Comparison of ENCODE assay signal across 9 cellular contexts in the genomic region with DNA sequence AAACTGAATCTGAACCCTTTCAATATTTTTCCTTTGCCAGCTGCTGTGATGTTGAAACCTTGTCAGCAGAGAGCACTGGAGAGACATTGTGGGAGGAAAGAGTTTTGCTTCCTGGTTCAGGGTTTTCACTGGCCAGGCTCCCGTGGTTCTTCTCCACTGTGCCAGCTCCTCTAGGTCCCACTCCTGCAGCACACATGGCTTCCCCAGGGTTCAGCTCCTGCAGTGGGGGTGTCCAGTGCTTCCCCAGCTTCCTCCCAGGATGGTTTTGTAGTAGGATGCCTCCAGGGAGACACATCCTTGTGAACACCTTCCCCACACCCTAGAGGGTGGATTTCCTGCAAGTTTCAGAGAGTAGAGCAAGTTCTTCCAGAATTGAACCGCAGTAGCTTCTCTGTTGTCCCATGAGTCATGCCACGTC. TPM values are rescaled to one million over a fixed set of nuclear protein-coding genes. Genes with fewer than 3 reads are reported as not detected.
DNase-seq lines count a peak whose midpoint lies in the region; ATAC-seq and TF ChIP-seq lines count a peak whose summit lies in the region.
"Had no signal": no experiment of that assay in that cellular context is flagged by ENCODE, and none has a peak within 500 bp of the region (broad histone marks: within the 10 kb centered on the region; RNA-seq: fewer than 3 reads in every experiment).

No MANE protein-coding gene starts in this region.

- H3K27ac Mint-ChIP-seq in activated T-helper 17 cell treated with anti-CD3 and anti-CD28 coated beads, Interleukin-2, amount 50 U/mL, for 72 hours: no peak overlapping the region

- peak; percentile 55 to 74 for ATAC-seq in right cardiac atrium
- no peak for ATAC-seq in activated T-helper 17 cell treated with anti-CD3 and anti-CD28 coated beads, Interleukin-2, amount 50 U/mL, for 72 hours (replicated peaks)
- ATAC-seq in GM19467 (IDR thresholded peaks at IDR 0.05; ENCODE audit: unreplicated experiment): no peak
- no peak for ATAC-seq in GM19324 (IDR thresholded peaks at IDR 0.05; ENCODE audit: low FRiP score, unreplicated experiment)

- no peak for TF ChIP-seq POLR2A in ovary (IDR thresholded peaks at IDR 0.05)

- H3K27me3 ChIP-seq in right cardiac atrium (ENCODE audit: control insufficient read depth, insufficient read depth) (no peaks in the 10 kb centered on the region), ovary (no peaks in the 10 kb centered on the region)

- DNase-seq in DMS114 treated with DMSO at 0.1 percent for 48 hours (lab: John Stamatoyannopoulos, UW; ENCODE audit: unreplicated experiment) (peak; percentile 9), HPDE6-E6E7 (ENCODE audit: extremely low spot score) (peak; percentile 49), SK-MEL-5 (ENCODE audit: low read depth, low spot score) (peak; percentile 68), right cardiac atrium (no peak), ovary (no peak)

- H3K9me3 Mint-ChIP-seq in activated T-helper 17 cell treated with anti-CD3 and anti-CD28 coated beads, Interleukin-2, amount 50 U/mL, for 72 hours: no peaks in the 10 kb centered on the region

- H3K4me3 Mint-ChIP-seq in activated T-helper 17 cell treated with anti-CD3 and anti-CD28 coated beads, Interleukin-2, amount 50 U/mL, for 72 hours: no peak overlapping the region

- H3K4me3 ChIP-seq in right cardiac atrium (ENCODE audit: low read length): no peak overlapping the region
- no peak overlapping the region for H3K4me3 ChIP-seq in ovary
- H3K4me3 ChIP-seq: thoracic aorta had no signal

- H3K27ac ChIP-seq in right cardiac atrium (ENCODE audit: low read length) (no peak overlapping the region), ovary (no peak overlapping the region)
- H3K27ac ChIP-seq: thoracic aorta had no signal

- H3K9me3 ChIP-seq in right cardiac atrium (ENCODE audit: control insufficient read depth, low read length) (no peaks in the 10 kb centered on the region), ovary (no peaks in the 10 kb centered on the region)
- H3K9me3 ChIP-seq: thoracic aorta had no signal

- WGBS in right cardiac atrium: 50% methylated on average over 3 of the region's 3 CpGs
- 46 to 48% (median 47%) methylated on average over 3 of the region's 3 CpGs for WGBS in ovary, 3 donors

- H3K36me3 Mint-ChIP-seq in activated T-helper 17 cell treated with anti-CD3 and anti-CD28 coated beads, Interleukin-2, amount 50 U/mL, for 72 hours (ENCODE audit: low read depth): no peaks in the 10 kb centered on the region

- H3K4me1 Mint-ChIP-seq in activated T-helper 17 cell treated with anti-CD3 and anti-CD28 coated beads, Interleukin-2, amount 50 U/mL, for 72 hours: no peaks in the 10 kb centered on the region

- intact Hi-C loops in right cardiac atrium (cut with DNase I): no loop called here
- intact Hi-C loops in ovary (cut with DNase I): no loop called here

- TF ChIP-seq CTCF in ovary (IDR thresholded peaks at IDR 0.05): no peak

- TF ChIP-seq EP300 in ovary (IDR thresholded peaks at IDR 0.05): no peak

- in situ Hi-C loops in SK-MEL-5 (cut with HindIII; ENCODE audit: low pct_unique_long_range_greater_than_20kb, low sequenced_read_pairs): no loop called here

- peaks cover 9% of the 10 kb centered on the region for H3K27me3 Mint-ChIP-seq in activated T-helper 17 cell treated with anti-CD3 and anti-CD28 coated beads, Interleukin-2, amount 50 U/mL, for 72 hours

- H3K36me3 ChIP-seq in ovary: no peaks in the 10 kb centered on the region
- H3K36me3 ChIP-seq: thoracic aorta had no signal

- H3K4me1 ChIP-seq in right cardiac atrium (ENCODE audit: control insufficient read depth, insufficient read depth, low read length): no peaks in the 10 kb centered on the region
- H3K4me1 ChIP-seq in ovary (ENCODE audit: insufficient read depth): no peaks in the 10 kb centered on the region

RNA-seq across cellular contexts. Expression of gene SULT1C3, which starts 24.0 kb away (rescaled TPM):
- not detected in 2 replicates for total RNA-seq in SK-MEL-5 (2014; rRNA removed; shearing (Covaris generic))
- polyA plus RNA-seq in SK-MEL-5 (2015; cell fraction: cytosol; rRNA removed): not detected in 2 replicates
- polyA plus RNA-seq in SK-MEL-5 (2015; cell fraction: nucleus; rRNA removed): not detected in 2 replicates
- total RNA-seq in right cardiac atrium: not detected
- polyA plus RNA-seq in right cardiac atrium: not detected
- total RNA-seq in activated T-helper 17 cell treated with anti-CD3 and anti-CD28 coated beads, Interleukin-2, amount 50 U/mL, for 72 hours: not detected
- not detected for total RNA-seq in ovary
- not detected for polyA plus RNA-seq in ovary
- total RNA-seq: thoracic aorta had no signal

Comparison
In these comparisons a context has a peak if more than half of its experiments do, and no peak if none do; other contexts are left out.
1. DNase-seq: peak in DMS114 treated with DMSO at 0.1 percent for 48 hours (single experiment), HPDE6-E6E7 (single experiment) and SK-MEL-5 (single experiment); none in right cardiac atrium (0 of 3) and ovary (0 of 5).
2. ATAC-seq: peak in right cardiac atrium (2 of 2); none in activated T-helper 17 cell treated with anti-CD3 and anti-CD28 coated beads, Interleukin-2, amount 50 U/mL, for 72 hours (single experiment), GM19467 (single experiment) and GM19324 (single experiment).